Comparison of ENCODE assay signal across 9 cellular contexts in the genomic region with DNA sequence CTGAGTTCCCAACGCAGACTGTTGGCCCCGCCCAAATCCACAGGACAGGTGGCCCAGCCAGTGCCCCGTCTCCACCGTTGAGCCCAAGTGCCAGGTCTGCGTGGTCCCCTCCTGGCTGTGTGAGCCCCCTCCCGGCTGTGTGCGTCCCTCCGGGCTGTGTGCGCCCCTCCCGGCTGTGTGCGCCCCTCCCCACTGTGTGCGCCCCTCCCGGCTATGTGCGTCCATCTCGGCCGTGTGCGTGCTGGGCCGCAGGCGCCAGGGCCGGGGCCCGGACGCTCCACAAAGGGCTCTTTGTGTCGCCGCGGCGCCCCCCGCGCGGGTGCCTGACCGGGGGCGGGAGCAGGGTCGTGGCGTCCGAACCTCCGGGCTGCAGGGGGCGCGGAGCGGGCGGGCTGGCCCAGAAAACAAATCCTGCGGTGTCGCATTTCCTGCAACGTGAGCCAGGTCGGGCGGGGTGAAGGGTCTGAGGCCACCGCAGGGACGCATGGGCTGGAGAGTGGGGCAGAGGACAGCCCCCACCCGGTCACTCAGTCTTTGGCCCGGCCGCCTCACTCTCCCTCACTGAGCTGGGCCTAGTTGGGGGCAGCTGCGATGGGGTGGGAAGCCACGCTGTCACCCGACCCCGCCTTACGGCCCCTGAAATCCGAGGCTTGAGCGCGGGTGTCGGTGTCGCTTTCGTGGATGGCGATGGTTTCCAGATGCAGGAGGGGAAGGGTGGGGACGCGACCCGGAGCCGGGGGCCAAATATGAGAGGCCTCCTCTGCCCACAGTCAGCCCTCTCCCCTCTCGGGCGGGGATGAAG.
DNase-seq lines count a peak whose midpoint lies in the region; ATAC-seq and TF ChIP-seq lines count a peak whose summit lies in the region.
"Had no signal": no experiment of that assay in that cellular context is flagged by ENCODE, and none has a peak within 500 bp of the region (broad histone marks: within the 10 kb centered on the region; RNA-seq: fewer than 3 reads in every experiment).

No MANE protein-coding gene starts in this region.

- no peaks in the 10 kb centered on the region for H3F3A ChIP-seq in MM.1S (ENCODE audit: insufficient read depth, low read length)

- no peak overlapping the region for H3K27ac ChIP-seq in MM.1S (ENCODE audit: low read length)
- H3K27ac ChIP-seq in duodenal mucosa (ENCODE audit: low read depth, low read length): no peak overlapping the region

- H3K4me1 ChIP-seq in MM.1S (ENCODE audit: low read length) (no peaks in the 10 kb centered on the region), duodenal mucosa (ENCODE audit: control insufficient read depth in 1 of 2, insufficient read depth in 2 of 2, low read length in 2 of 2) (peaks cover 9 to 19% of the 10 kb centered on the region in 2 donors), neuron (ENCODE audit: insufficient read depth, low read length) (peaks cover 33% of the 10 kb centered on the region)

- H3K9me3 ChIP-seq in MM.1S (replicated peaks; ENCODE audit: insufficient read depth, low read length): no peaks in the 10 kb centered on the region
- no peaks in the 10 kb centered on the region for H3K9me3 ChIP-seq in duodenal mucosa (ENCODE audit: control insufficient read depth in 1 of 2, low read length in 2 of 2)
- H3K9me3 ChIP-seq in neuron (ENCODE audit: low read length): no peaks in the 10 kb centered on the region

- H3K4me2 ChIP-seq in MM.1S (ENCODE audit: low read depth, low read length): peak overlapping the region; percentile 43; the same call in 1 of the 2 replicates

- H3K36me3 ChIP-seq in MM.1S (replicated peaks; ENCODE audit: insufficient read depth, low read length) (no peaks in the 10 kb centered on the region), duodenal mucosa (ENCODE audit: control insufficient read depth in 1 of 2, insufficient read depth in 2 of 2, low read length in 2 of 2) (no peaks in the 10 kb centered on the region), neuron (ENCODE audit: insufficient read depth, low read length) (no peaks in the 10 kb centered on the region)

- H3K27me3 ChIP-seq in MM.1S (replicated peaks; ENCODE audit: insufficient read depth, low read length) (peaks cover 77% of the 10 kb centered on the region), duodenal mucosa (ENCODE audit: control insufficient read depth in 1 of 2, insufficient read depth in 2 of 2, low read length in 2 of 2) (peaks cover 0 to 8% of the 10 kb centered on the region in 2 donors), neuron (ENCODE audit: insufficient read depth, low read length) (peaks cover 19% of the 10 kb centered on the region)

- H3K9ac ChIP-seq in MM.1S (ENCODE audit: low read length) (no peak overlapping the region), duodenal mucosa (ENCODE audit: low read depth in 1 of 2, low read length in 2 of 2) (no peak overlapping the region)

- H4K20me1 ChIP-seq in MM.1S (ENCODE audit: insufficient read depth, low read length): no peaks in the 10 kb centered on the region

- H3K79me2 ChIP-seq in MM.1S (ENCODE audit: low read length): no peaks in the 10 kb centered on the region

- no peak overlapping the region for H2AFZ ChIP-seq in MM.1S (ENCODE audit: low read length)
- H2AFZ ChIP-seq in neuron (ENCODE audit: low read depth, low read length): peak overlapping the region; percentile 51

- H3K4me3 ChIP-seq in GM12864 (ENCODE audit: low read depth, low read length) (peak overlapping the region; percentile 16; the same call in 1 of the 2 replicates), MM.1S (ENCODE audit: low read length) (no peak overlapping the region), duodenal mucosa (ENCODE audit: low read depth in 1 of 2, low read length in 2 of 2) (peak overlapping the region; percentile 15 to 45), neuron (ENCODE audit: low read length) (peak overlapping the region; percentile 19)

- no peak for DNase-seq in GM12864 (ENCODE audit: low read depth)
- no peak for DNase-seq in MM.1S
- no peak for DNase-seq in RKO (ENCODE audit: low spot score)
- no peak for DNase-seq in activated CD4-positive, alpha-beta T cell treated with anti-CD3 and anti-CD28 coated beads for 1 hour
- DNase-seq: activated naive CD8-positive, alpha-beta T cell treated with anti-CD3 and anti-CD28 coated beads, Interleukin-2, amount 10 ng/mL, durations not matched to agents 7 days and 5 days; NCI-H226 had no signal

- no peak for ATAC-seq in GM18868 (IDR thresholded peaks at IDR 0.05; ENCODE audit: unreplicated experiment)

- TF ChIP-seq CTCF in GM12864 (IDR thresholded peaks at IDR 0.05; ENCODE audit: low read depth, low read length, missing control alignments) (no peak), MM.1S (IDR thresholded peaks at IDR 0.05; ENCODE audit: low read length) (no peak)

- no peaks in the 10 kb centered on the region for H3K9me2 ChIP-seq in MM.1S (replicated peaks; ENCODE audit: insufficient read depth, low read length)
